In the genomic region with DNA sequence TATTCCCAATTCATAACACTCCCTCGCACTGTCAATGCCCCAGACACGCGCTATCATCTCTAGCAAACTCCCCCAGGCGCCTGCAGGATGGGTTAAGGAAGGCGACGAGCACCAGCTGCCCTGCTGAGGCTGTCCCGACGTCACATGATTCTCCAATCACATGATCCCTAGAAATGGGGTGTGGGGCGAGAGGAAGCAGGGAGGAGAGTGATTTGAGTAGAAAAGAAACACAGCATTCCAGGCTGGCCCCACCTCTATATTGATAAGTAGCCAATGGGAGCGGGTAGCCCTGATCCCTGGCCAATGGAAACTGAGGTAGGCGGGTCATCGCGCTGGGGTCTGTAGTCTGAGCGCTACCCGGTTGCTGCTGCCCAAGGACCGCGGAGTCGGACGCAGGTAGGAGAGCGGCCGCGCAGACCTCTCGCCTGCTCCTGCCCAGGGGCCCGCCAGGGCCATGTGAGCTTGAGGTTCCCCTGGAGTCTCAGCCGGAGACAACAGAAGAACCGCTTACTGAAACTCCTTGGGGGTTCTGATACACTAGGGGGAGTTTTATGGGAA, we compare ENCODE assay signal across 8 cellular contexts. TPM values are rescaled to one million over a fixed set of nuclear protein-coding genes. Genes with fewer than 3 reads are reported as not detected.
A peak's percentile ranks its signal among the peaks of the same experiment; 100 is the strongest.
DNase-seq lines count a peak whose midpoint lies in the region; ATAC-seq and TF ChIP-seq lines count a peak whose summit lies in the region.

A gene (plus strand): TSS at position 364 of the 558 bp plus-strand sequence. CDS start 3,863 bp downstream, outside the sequence.

- H3K4me3 ChIP-seq in prostate gland (peak within 1 kb of the TSS; percentile 76 to 78), urinary bladder (ENCODE audit: low read depth, low read length) (peak within 1 kb of the TSS; percentile 68)

- H3K27ac ChIP-seq in angular gyrus (ENCODE audit: low read depth, low read length) (peak within 1 kb of the TSS; percentile 86), prostate gland (peak within 1 kb of the TSS; percentile 79 to 84), urinary bladder (ENCODE audit: low read depth) (peak within 1 kb of the TSS; percentile 95)

- H3K4me1 ChIP-seq in prostate gland (replicated peaks) (no peaks in the 10 kb centered on the region), urinary bladder (ENCODE audit: insufficient read depth) (no peaks in the 10 kb centered on the region)

- intact Hi-C loops in left ventricle myocardium superior (cut with micrococcal nuclease) (no loop called here), prostate gland (cut with DNase I) (loop anchor here (2.0 to 5.0 kb wide), 2 partner anchors 20 to 133 kb away; a partner anchor contains a TSS)

- ATAC-seq in HG02678 (IDR thresholded peaks at IDR 0.05; ENCODE audit: unreplicated experiment) = peak; percentile 67
- peak; percentile 98 for ATAC-seq in left ventricle myocardium superior

- H3K27me3 ChIP-seq in prostate gland (replicated peaks; ENCODE audit: insufficient read depth) = no peaks in the 10 kb centered on the region

- WGBS in prostate gland = 0% methylated on average over 26 of the region's 26 CpGs
- under 1% methylated on average over 26 of the region's 26 CpGs for WGBS in urinary bladder

- TF ChIP-seq POLR2A in prostate gland (IDR thresholded peaks at IDR 0.05) = peak; percentile 85

- DNase-seq in GM10266 (ENCODE audit: extremely low spot score) (peak; percentile 95), NCI-H1694 (lab: John Stamatoyannopoulos, UW) (peak; percentile 99), T-helper 2 cell (peak; percentile 60 to 91 (median 74)), left ventricle myocardium superior (peak; percentile 92), prostate gland (ENCODE audit: low spot score) (peak; percentile 98)

- TF ChIP-seq CTCF in GM10266 (IDR thresholded peaks at IDR 0.05; ENCODE audit: control insufficient read depth, insufficient read depth, low read depth, missing control alignments) = no peak
- peak in 1 of 4 experiments; percentile 2 for TF ChIP-seq CTCF in prostate gland (IDR thresholded peaks at IDR 0.05)

- H3K36me3 ChIP-seq in prostate gland = peaks cover 0 to 4% of the 10 kb centered on the region in 2 donors
- H3K36me3 ChIP-seq in urinary bladder (ENCODE audit: insufficient read depth) = no peaks in the 10 kb centered on the region

- no peaks in the 10 kb centered on the region for H3K9me3 ChIP-seq in prostate gland

RNA-seq across cellular contexts. Expression of the gene that starts here (rescaled TPM):
- 156 TPM for total RNA-seq in left ventricle myocardium superior
- 100 to 1,000 TPM; 319 to 404 TPM for total RNA-seq in prostate gland
- total RNA-seq in urinary bladder = 155 TPM
- polyA plus RNA-seq in urinary bladder = 241 TPM

Comparison
In these comparisons a context has a peak if more than half of its experiments do, and no peak if none do; other contexts are left out.
1. Peak in every context shown above with its lines: DNase-seq, ATAC-seq, H3K4me3 ChIP-seq and H3K27ac ChIP-seq.